Comparison of ENCODE assay signal across 8 cellular contexts in genomic region chr9:131271506-131271931, GRCh38. TPM values are rescaled to one million over a fixed set of nuclear protein-coding genes. Genes with fewer than 3 reads are reported as not detected.
A peak's percentile ranks its signal among the peaks of the same experiment; 100 is the strongest.
DNase-seq lines count a peak whose midpoint lies in the region; ATAC-seq and TF ChIP-seq lines count a peak whose summit lies in the region.
"Had no signal": no experiment of that assay in that cellular context is flagged by ENCODE, and none has a peak within 500 bp of the region (broad histone marks: within the 10 kb centered on the region; RNA-seq: fewer than 3 reads in every experiment).

No MANE protein-coding gene starts in this region.

- peak; percentile 44 for DNase-seq in activated CD4-positive, alpha-beta memory T cell treated with anti-CD3 and anti-CD28 coated beads for 36 hours
- DNase-seq in head of caudate nucleus (peak in 38 of 42 donors; percentile 49 to 93 (median 73)), NCI-H1092 treated with DMSO at 0.1 percent for 48 hours (lab: John Stamatoyannopoulos, UW) (no peak), WTC11 (ENCODE audit: low spot score) (no peak), HPDE6-E6E7 (ENCODE audit: extremely low spot score) (no peak)
- DNase-seq: MG63 had no signal

- H3K4me3 Mint-ChIP-seq in activated CD4-positive, alpha-beta memory T cell treated with anti-CD3 and anti-CD28 coated beads for 36 hours = peak overlapping the region; percentile 99
- no peak overlapping the region for H3K4me3 Mint-ChIP-seq in stimulated activated memory B cell treated with anti-CD40 and anti-IgM and Interleukin-4, amounts not matched to agents 10 μg/mL and 1 μg/mL and 100 μg/mL, for 72 hours
- no peak overlapping the region for H3K4me3 Mint-ChIP-seq in WTC11

- peaks cover 48% of the 10 kb centered on the region for H3K36me3 Mint-ChIP-seq in activated CD4-positive, alpha-beta memory T cell treated with anti-CD3 and anti-CD28 coated beads for 36 hours
- H3K36me3 Mint-ChIP-seq in stimulated activated memory B cell treated with anti-CD40 and anti-IgM and Interleukin-4, amounts not matched to agents 10 μg/mL and 1 μg/mL and 100 μg/mL, for 72 hours = peaks cover 7% of the 10 kb centered on the region
- no peaks in the 10 kb centered on the region; the same call in 1 of the 2 replicates for H3K36me3 Mint-ChIP-seq in WTC11

- POLR2A ChIA-PET in activated CD4-positive, alpha-beta memory T cell treated with anti-CD3 and anti-CD28 coated beads for 36 hours (lab: Charles Lee) = interaction anchor here (0.7 to 11.6 kb wide), 5 partner anchors 17 to 229 kb away, joined by 3 to 180 read pairs (median 5); partner anchors contain the start of gene NUP214
- POLR2A ChIA-PET in WTC11 (lab: Charles Lee) = no interaction called here

- H3K4me1 Mint-ChIP-seq in activated CD4-positive, alpha-beta memory T cell treated with anti-CD3 and anti-CD28 coated beads for 36 hours (ENCODE audit: low read depth) = peaks cover 47% of the 10 kb centered on the region
- peaks cover 91% of the 10 kb centered on the region for H3K4me1 Mint-ChIP-seq in stimulated activated memory B cell treated with anti-CD40 and anti-IgM and Interleukin-4, amounts not matched to agents 10 μg/mL and 1 μg/mL and 100 μg/mL, for 72 hours
- H3K4me1 Mint-ChIP-seq in WTC11 = peaks cover 36% of the 10 kb centered on the region

- peak overlapping the region; percentile 97 for H3K27ac Mint-ChIP-seq in activated CD4-positive, alpha-beta memory T cell treated with anti-CD3 and anti-CD28 coated beads for 36 hours
- peak overlapping the region; percentile 97 for H3K27ac Mint-ChIP-seq in stimulated activated memory B cell treated with anti-CD40 and anti-IgM and Interleukin-4, amounts not matched to agents 10 μg/mL and 1 μg/mL and 100 μg/mL, for 72 hours
- no peak overlapping the region for H3K27ac Mint-ChIP-seq in WTC11

- peak overlapping the region; percentile 26 for H3K4me3 ChIP-seq in GM12875 (ENCODE audit: low read depth, low read length)
- H3K4me3 ChIP-seq: MG63 had no signal

- no peaks in the 10 kb centered on the region for H3K9me3 Mint-ChIP-seq in activated CD4-positive, alpha-beta memory T cell treated with anti-CD3 and anti-CD28 coated beads for 36 hours
- H3K9me3 Mint-ChIP-seq in stimulated activated memory B cell treated with anti-CD40 and anti-IgM and Interleukin-4, amounts not matched to agents 10 μg/mL and 1 μg/mL and 100 μg/mL, for 72 hours = no peaks in the 10 kb centered on the region
- no peaks in the 10 kb centered on the region for H3K9me3 Mint-ChIP-seq in WTC11

- ATAC-seq in stimulated activated memory B cell treated with anti-CD40 and anti-IgM and Interleukin-4, amounts not matched to agents 10 μg/mL and 1 μg/mL and 100 μg/mL, for 72 hours = no peak
- ATAC-seq in WTC11 = no peak

- intact Hi-C loops in activated CD4-positive, alpha-beta memory T cell treated with anti-CD3 and anti-CD28 coated beads for 36 hours (cut with micrococcal nuclease) = loop anchor here (5.0 kb wide), 5 partner anchors 94 to 461 kb away; partner anchors contain the start of gene NUP214
- intact Hi-C loops in head of caudate nucleus (cut with DNase I) = no loop called here

- TF ChIP-seq CTCF in GM12875 (IDR thresholded peaks at IDR 0.05; ENCODE audit: borderline replicate concordance, insufficient read depth, low read depth, low read length) (no peak), WTC11 (IDR thresholded peaks at IDR 0.05) (no peak)

- no peaks in the 10 kb centered on the region for H3K27me3 Mint-ChIP-seq in activated CD4-positive, alpha-beta memory T cell treated with anti-CD3 and anti-CD28 coated beads for 36 hours
- no peaks in the 10 kb centered on the region for H3K27me3 Mint-ChIP-seq in stimulated activated memory B cell treated with anti-CD40 and anti-IgM and Interleukin-4, amounts not matched to agents 10 μg/mL and 1 μg/mL and 100 μg/mL, for 72 hours
- H3K27me3 Mint-ChIP-seq in WTC11 (ENCODE audit: low read depth) = peaks cover 13% of the 10 kb centered on the region

- CTCF ChIA-PET in activated CD4-positive, alpha-beta memory T cell treated with anti-CD3 and anti-CD28 coated beads for 36 hours (lab: Charles Lee) = interaction anchor here (1.4 to 11.5 kb wide), 3 partner anchors 16 to 93 kb away, joined by 4 to 109 read pairs (median 5); no protein-coding TSS in a partner anchor
- CTCF ChIA-PET in WTC11 (lab: Charles Lee) = interaction anchor here (0.6 to 7.8 kb wide), 4 partner anchors 14 to 466 kb away, joined by 3 to 57 read pairs (median 6); no protein-coding TSS in a partner anchor

TF ChIP-seq in WTC11, 78 proteins besides CTCF, POLR2A, EP300 and RAD21 (continues in another document):
- TF ChIP-seq ZNF138 (CRISPR knock-in tag; conservative IDR thresholded peaks at IDR 0.05) = no peak
- no peak for TF ChIP-seq MXD4 (CRISPR knock-in tag; IDR thresholded peaks at IDR 0.05; ENCODE audit: borderline replicate concordance)
- TF ChIP-seq, protein P1, sequence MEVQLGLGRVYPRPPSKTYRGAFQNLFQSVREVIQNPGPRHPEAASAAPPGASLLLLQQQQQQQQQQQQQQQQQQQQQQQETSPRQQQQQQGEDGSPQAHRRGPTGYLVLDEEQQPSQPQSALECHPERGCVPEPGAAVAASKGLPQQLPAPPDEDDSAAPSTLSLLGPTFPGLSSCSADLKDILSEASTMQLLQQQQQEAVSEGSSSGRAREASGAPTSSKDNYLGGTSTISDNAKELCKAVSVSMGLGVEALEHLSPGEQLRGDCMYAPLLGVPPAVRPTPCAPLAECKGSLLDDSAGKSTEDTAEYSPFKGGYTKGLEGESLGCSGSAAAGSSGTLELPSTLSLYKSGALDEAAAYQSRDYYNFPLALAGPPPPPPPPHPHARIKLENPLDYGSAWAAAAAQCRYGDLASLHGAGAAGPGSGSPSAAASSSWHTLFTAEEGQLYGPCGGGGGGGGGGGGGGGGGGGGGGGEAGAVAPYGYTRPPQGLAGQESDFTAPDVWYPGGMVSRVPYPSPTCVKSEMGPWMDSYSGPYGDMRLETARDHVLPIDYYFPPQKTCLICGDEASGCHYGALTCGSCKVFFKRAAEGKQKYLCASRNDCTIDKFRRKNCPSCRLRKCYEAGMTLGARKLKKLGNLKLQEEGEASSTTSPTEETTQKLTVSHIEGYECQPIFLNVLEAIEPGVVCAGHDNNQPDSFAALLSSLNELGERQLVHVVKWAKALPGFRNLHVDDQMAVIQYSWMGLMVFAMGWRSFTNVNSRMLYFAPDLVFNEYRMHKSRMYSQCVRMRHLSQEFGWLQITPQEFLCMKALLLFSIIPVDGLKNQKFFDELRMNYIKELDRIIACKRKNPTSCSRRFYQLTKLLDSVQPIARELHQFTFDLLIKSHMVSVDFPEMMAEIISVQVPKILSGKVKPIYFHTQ (CRISPR knock-in tag; IDR thresholded peaks at IDR 0.05) = no peak
- TF ChIP-seq, protein P2, sequence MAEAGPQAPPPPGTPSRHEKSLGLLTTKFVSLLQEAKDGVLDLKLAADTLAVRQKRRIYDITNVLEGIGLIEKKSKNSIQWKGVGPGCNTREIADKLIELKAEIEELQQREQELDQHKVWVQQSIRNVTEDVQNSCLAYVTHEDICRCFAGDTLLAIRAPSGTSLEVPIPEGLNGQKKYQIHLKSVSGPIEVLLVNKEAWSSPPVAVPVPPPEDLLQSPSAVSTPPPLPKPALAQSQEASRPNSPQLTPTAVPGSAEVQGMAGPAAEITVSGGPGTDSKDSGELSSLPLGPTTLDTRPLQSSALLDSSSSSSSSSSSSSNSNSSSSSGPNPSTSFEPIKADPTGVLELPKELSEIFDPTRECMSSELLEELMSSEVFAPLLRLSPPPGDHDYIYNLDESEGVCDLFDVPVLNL (CRISPR knock-in tag; IDR thresholded peaks at IDR 0.05; ENCODE audit: borderline replicate concordance, low read depth) = no peak
- TF ChIP-seq, protein P3, sequence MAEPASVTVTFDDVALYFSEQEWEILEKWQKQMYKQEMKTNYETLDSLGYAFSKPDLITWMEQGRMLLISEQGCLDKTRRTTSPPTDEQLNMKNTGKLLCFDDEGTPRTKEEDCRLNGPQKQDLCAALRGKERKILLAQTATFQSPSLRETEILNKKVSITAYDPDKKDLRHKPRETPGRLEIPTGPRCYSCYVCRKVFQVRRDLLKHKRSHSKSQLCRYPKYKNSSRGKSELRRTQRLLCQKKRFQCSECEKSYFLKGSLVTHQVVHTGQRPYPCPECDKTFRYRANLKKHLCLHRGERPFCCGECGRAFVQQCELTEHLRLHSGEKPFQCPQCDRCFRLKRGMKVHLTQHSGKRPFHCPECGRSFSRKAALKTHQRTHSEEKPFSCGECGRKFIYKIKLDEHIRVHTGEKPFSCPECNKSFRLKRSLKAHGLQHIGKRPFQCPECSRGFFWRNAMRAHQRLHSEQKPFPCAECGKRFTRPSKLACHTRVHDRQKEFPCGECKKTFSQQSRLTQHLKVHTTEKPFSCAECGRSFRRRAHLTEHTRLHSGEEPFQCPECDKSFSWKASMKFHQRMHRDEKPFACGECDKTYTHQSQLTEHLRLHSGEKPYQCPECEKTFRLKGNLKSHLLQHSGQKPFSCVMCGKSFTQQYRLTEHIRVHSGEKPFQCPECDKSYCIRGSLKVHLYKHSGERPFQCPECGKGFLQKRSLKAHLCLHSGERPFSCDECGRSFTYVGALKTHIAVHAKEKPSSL (CRISPR knock-in tag; conservative IDR thresholded peaks at IDR 0.05) = no peak
- TF ChIP-seq ZNF512 (CRISPR knock-in tag; IDR thresholded peaks at IDR 0.05; ENCODE audit: borderline replicate concordance) = no peak

RNA-seq across cellular contexts. Expression of gene FAM78A, which starts 4.8 kb away (rescaled TPM):
- total RNA-seq in activated CD4-positive, alpha-beta memory T cell treated with anti-CD3 and anti-CD28 coated beads for 36 hours = 10 to 100 TPM; 34.0 to 36.2 TPM
- total RNA-seq in WTC11 (2021) = 3.0 to 3.5 TPM (median 3.4 TPM) in 3 replicates

RNA-seq across cellular contexts. Expression of gene PLPP7, which starts 18.0 kb away (rescaled TPM):
- total RNA-seq in activated CD4-positive, alpha-beta memory T cell treated with anti-CD3 and anti-CD28 coated beads for 36 hours = not detected
- total RNA-seq in WTC11 (2021) = 4.2 to 4.9 TPM (median 4.7 TPM) in 3 replicates

Comparison
In these comparisons a context has a peak if more than half of its experiments do, and no peak if none do; other contexts are left out.
1. DNase-seq: peak in activated CD4-positive, alpha-beta memory T cell treated with anti-CD3 and anti-CD28 coated beads for 36 hours (single experiment) and head of caudate nucleus (38 of 42); none in NCI-H1092 treated with DMSO at 0.1 percent for 48 hours (single experiment), WTC11 (single experiment) and HPDE6-E6E7 (single experiment).